23 cellular contexts compared by ENCODE assay signal in genomic region chrX:1527457-1527856, GRCh38. TPM values are rescaled to one million over a fixed set of nuclear protein-coding genes. Genes with fewer than 3 reads are reported as not detected.
A peak's percentile ranks its signal among the peaks of the same experiment; 100 is the strongest.
DNase-seq lines count a peak whose midpoint lies in the region; ATAC-seq, FAIRE-seq and TF ChIP-seq lines count a peak whose summit lies in the region.
"Had no signal": no experiment of that assay in that cellular context is flagged by ENCODE, and none has a peak within 500 bp of the region (broad histone marks: within the 10 kb centered on the region; RNA-seq: fewer than 3 reads in every experiment).

No MANE protein-coding gene starts in this region.

- FAIRE-seq in HepG2 (lab: Jason Lieb, UNC), result no peak
- FAIRE-seq in H1 (lab: Jason Lieb, UNC), result no peak
- FAIRE-seq: A204.1, G401.6 had no signal

- H3K9me3 Mint-ChIP-seq in activated naive CD4-positive, alpha-beta T cell treated with anti-CD3 and anti-CD28 coated beads, Interleukin-2, amount 50 U/mL, for 72 hours, result no peaks in the 10 kb centered on the region
- H3K9me3 Mint-ChIP-seq: CD14-positive monocyte; CD4-positive, alpha-beta memory T cell; H9; HFFc6 had no signal

- no peak overlapping the region for H2AK5ac ChIP-seq in H1 (ENCODE audit: low read depth, low read length)

- no peak overlapping the region for H3K27ac Mint-ChIP-seq in activated naive CD4-positive, alpha-beta T cell treated with anti-CD3 and anti-CD28 coated beads, Interleukin-2, amount 50 U/mL, for 72 hours
- H3K27ac Mint-ChIP-seq: CD14-positive monocyte; CD4-positive, alpha-beta memory T cell; H9; HFFc6 had no signal

- no peak overlapping the region for H2BK120ac ChIP-seq in H1 (replicated peaks; ENCODE audit: low read depth, low read length)

- no peak for TF ChIP-seq RAD21 in HepG2 (CRISPR knock-in tag; IDR thresholded peaks at IDR 0.05)
- no peak for TF ChIP-seq RAD21 in H1 (IDR thresholded peaks at IDR 0.05 in 1 of 2, conservative IDR thresholded peaks at IDR 0.05 in 1 of 2; ENCODE audit: low read depth in 2 of 2, low read length in 2 of 2)

- H3K4ac ChIP-seq in H1 (replicated peaks; ENCODE audit: insufficient read length, low read depth, low read length), result no peak overlapping the region

- H3K79me2 ChIP-seq in HepG2 (ENCODE audit: insufficient read depth, low read length) (no peaks in the 10 kb centered on the region), H1 (ENCODE audit: control insufficient read depth in 1 of 2, insufficient read depth in 2 of 2, low read length in 2 of 2) (no peaks in the 10 kb centered on the region)

- no peak overlapping the region for H3K9ac ChIP-seq in HepG2 (ENCODE audit: insufficient read depth, low read depth, low read length)
- H3K9ac ChIP-seq in H1 (replicated peaks in 1 of 4; ENCODE audit: extremely low read depth in 1 of 4, low read depth in 3 of 4, low read length in 3 of 4), result no peak overlapping the region
- H3K9ac ChIP-seq: BLaER1 treated with 17β-estradiol and CSF1 and Interleukin-3, amounts not matched to agents 10 nM and 100 nM; GM23248 had no signal

- TF ChIP-seq EP300 in HepG2 (IDR thresholded peaks at IDR 0.05; ENCODE audit: low read depth in 2 of 2, low read length in 2 of 2) (no peak), HepG2 (CRISPR knock-in tag; IDR thresholded peaks at IDR 0.05; ENCODE audit: borderline replicate concordance) (no peak), H1 (IDR thresholded peaks at IDR 0.05; ENCODE audit: borderline replicate concordance in 1 of 2, low read depth in 2 of 2, low read length in 2 of 2) (no peak)

- no peak overlapping the region for H2BK5ac ChIP-seq in H1 (ENCODE audit: low read depth, low read length)

- no peaks in the 10 kb centered on the region for H3K4me1 ChIP-seq in HepG2 (ENCODE audit: insufficient read depth, low read length)
- H3K4me1 ChIP-seq in right lobe of liver, result no peaks in the 10 kb centered on the region
- no peaks in the 10 kb centered on the region for H3K4me1 ChIP-seq in HEK293 (ENCODE audit: control insufficient read depth, insufficient read depth, low read length)
- no peaks in the 10 kb centered on the region for H3K4me1 ChIP-seq in H1 (replicated peaks in 1 of 4; ENCODE audit: control insufficient read depth in 3 of 4, insufficient read depth in 4 of 4, low read length in 3 of 4)
- H3K4me1 ChIP-seq: BE2C had no signal

- H4K91ac ChIP-seq in H1 (replicated peaks; ENCODE audit: insufficient read length, low read length), result no peak overlapping the region

- no peak for TF ChIP-seq CTCF in HepG2 (CRISPR knock-in tag; IDR thresholded peaks at IDR 0.05)
- no peak for TF ChIP-seq CTCF in right lobe of liver (IDR thresholded peaks at IDR 0.05)
- TF ChIP-seq CTCF in HEK293 (tag by site-specific recombination; IDR thresholded peaks at IDR 0.05), result no peak
- TF ChIP-seq CTCF in H1 (IDR thresholded peaks at IDR 0.05; ENCODE audit: control extremely low read depth in 1 of 3, insufficient read depth in 1 of 3, low read depth in 1 of 3, low read length in 3 of 3), result no peak
- no peak for TF ChIP-seq CTCF in lower leg skin (IDR thresholded peaks at IDR 0.05)

- H3K4me3 ChIP-seq in HepG2 (replicated peaks in 1 of 3; ENCODE audit: insufficient read depth in 1 of 3, low read depth in 2 of 3, low read length in 3 of 3) (no peak overlapping the region), right lobe of liver (no peak overlapping the region), HEK293 (ENCODE audit: low read depth, low read length) (no peak overlapping the region), H1 (ENCODE audit: extremely low read depth in 1 of 4, insufficient read depth in 2 of 4, low read depth in 3 of 4, low read length in 4 of 4) (no peak overlapping the region), lower leg skin (ENCODE audit: low read depth, poor library complexity, severe bottlenecking) (no peak overlapping the region)
- H3K4me3 ChIP-seq: BLaER1 treated with 17β-estradiol and CSF1 and Interleukin-3, amounts not matched to agents 10 nM and 100 nM; GM23248 had no signal

- H3K79me1 ChIP-seq in H1 (ENCODE audit: low read depth, low read length), result no peaks in the 10 kb centered on the region

- H2AFZ ChIP-seq in HepG2 (ENCODE audit: low read length) (no peak overlapping the region), H1 (ENCODE audit: low read length) (no peak overlapping the region)
- H2AFZ ChIP-seq: GM23248 had no signal

- H3K14ac ChIP-seq in H1 (ENCODE audit: insufficient read length), result no peak overlapping the region

- no peak overlapping the region for H2BK12ac ChIP-seq in H1 (ENCODE audit: low read depth, low read length)

- no peak overlapping the region for H4K8ac ChIP-seq in H1 (ENCODE audit: extremely low read depth, insufficient read depth, low read length)

- H4K20me1 ChIP-seq in HepG2 (ENCODE audit: insufficient read depth, low read length) (no peaks in the 10 kb centered on the region), H1 (replicated peaks in 1 of 2; ENCODE audit: control insufficient read depth in 1 of 2, insufficient read depth in 2 of 2, low read length in 2 of 2) (peaks cover 0 to 2% of the 10 kb centered on the region in 2 experiments)

- no peak overlapping the region for H2BK15ac ChIP-seq in H1 (ENCODE audit: low read length)

- H3K27me3 ChIP-seq in HepG2 (ENCODE audit: control insufficient read depth in 1 of 2, insufficient read depth in 2 of 2, low read length in 2 of 2) (no peaks in the 10 kb centered on the region), right lobe of liver (no peaks in the 10 kb centered on the region), H1 (replicated peaks in 1 of 4; ENCODE audit: control insufficient read depth in 3 of 4, extremely low read depth in 1 of 4, insufficient read depth in 3 of 4, low read length in 3 of 4) (no peaks in the 10 kb centered on the region)
- H3K27me3 ChIP-seq: BE2C; BLaER1 treated with 17β-estradiol and CSF1 and Interleukin-3, amounts not matched to agents 10 nM and 100 nM had no signal

- no peak overlapping the region for H3K4me2 ChIP-seq in HepG2 (ENCODE audit: low read depth, low read length)
- no peak overlapping the region for H3K4me2 ChIP-seq in H1 (ENCODE audit: insufficient read depth in 1 of 2, low read depth in 2 of 2, low read length in 2 of 2)
- H3K4me2 ChIP-seq: BLaER1 treated with 17β-estradiol and CSF1 and Interleukin-3, amounts not matched to agents 10 nM and 100 nM had no signal

- POLR2A ChIA-PET in HepG2 (lab: Yijun Ruan, JAX), result no interaction called here
- POLR2A ChIA-PET in HEK293 (lab: Yijun Ruan, JAX), result no interaction called here
- POLR2A ChIA-PET in H1 (lab: Charles Lee; ENCODE audit: partially characterized antibody), result no interaction called here

- ATAC-seq in HepG2, result no peak
- ATAC-seq in right lobe of liver, result no peak
- no peak for ATAC-seq in activated naive CD4-positive, alpha-beta T cell treated with anti-CD3 and anti-CD28 coated beads, Interleukin-2, amount 50 U/mL, for 72 hours
- ATAC-seq: HCT116 had no signal

- no peak overlapping the region for H3K27ac ChIP-seq in HepG2 (ENCODE audit: extremely low read length, insufficient read depth, low read length)
- no peak overlapping the region for H3K27ac ChIP-seq in right lobe of liver
- H3K27ac ChIP-seq in HEK293 (ENCODE audit: extremely low read depth, low read depth, low read length), result no peak overlapping the region
- H3K27ac ChIP-seq in H1 (ENCODE audit: low read depth, low read length), result no peak overlapping the region
- H3K27ac ChIP-seq: 22Rv1; BLaER1 treated with 17β-estradiol and CSF1 and Interleukin-3, amounts not matched to agents 10 nM and 100 nM; GM23248 had no signal

- H3K56ac ChIP-seq in H1 (replicated peaks; ENCODE audit: insufficient read length, low read depth, low read length), result peak overlapping the region; percentile 54

- no peak for TF ChIP-seq POLR2A in HepG2 (IDR thresholded peaks at IDR 0.05; ENCODE audit: insufficient read depth in 1 of 2, low read depth in 2 of 2, low read length in 2 of 2)
- TF ChIP-seq POLR2A in right lobe of liver (IDR thresholded peaks at IDR 0.05), result no peak
- TF ChIP-seq POLR2A in H1 (IDR thresholded peaks at IDR 0.05; ENCODE audit: control extremely low read depth in 1 of 2, low read depth in 2 of 2, low read length in 2 of 2), result no peak
- no peak for TF ChIP-seq POLR2A in lower leg skin (IDR thresholded peaks at IDR 0.05)

- H3K23ac ChIP-seq in H1 (ENCODE audit: insufficient read length), result no peak overlapping the region

- intact Hi-C loops in HepG2 (cut with micrococcal nuclease; ENCODE audit: unreplicated experiment), result no loop called here
- intact Hi-C loops in right lobe of liver (cut with DNase I), result no loop called here
- intact Hi-C loops in lower leg skin (cut with DNase I; ENCODE audit: low total_unique reads), result no loop called here

- H3K23me2 ChIP-seq in H1 (ENCODE audit: low read depth, low read length), result peaks cover 26% of the 10 kb centered on the region; the same call in 1 of the 2 replicates

- WGBS in HepG2 (ENCODE audit: low lambda C conversion rate), result 47% methylated on average over 1 of the region's 1 CpG
- 55% methylated on average over 1 of the region's 1 CpG for WGBS in right lobe of liver (ENCODE audit: insufficient coverage, low coverage, low lambda C conversion rate, missing lambda C conversion rate)
- 88 to 100% methylated on average over 1 of the region's 1 CpG for WGBS in H1 (ENCODE audit: extremely low coverage in 1 of 2, insufficient coverage in 1 of 2, insufficient read length in 1 of 2, insufficient replicate concordance in 2 of 2, low coverage in 1 of 2, low lambda C conversion rate in 2 of 2, missing lambda C conversion rate in 1 of 2), 2 experiments
- WGBS in lower leg skin, 2 donors, result 64 to 88% methylated on average over 1 of the region's 1 CpG

- no peaks in the 10 kb centered on the region; the same call in 1 of the 2 replicates for H3K9me3 ChIP-seq in HepG2 (ENCODE audit: low read length)
- H3K9me3 ChIP-seq in right lobe of liver, result no peaks in the 10 kb centered on the region
- H3K9me3 ChIP-seq in HEK293 (ENCODE audit: control insufficient read depth, insufficient read depth, low read depth, low read length), result no peaks in the 10 kb centered on the region
- H3K9me3 ChIP-seq in H1 (ENCODE audit: insufficient read depth in 2 of 2, low read depth in 1 of 2, low read length in 1 of 2), result no peaks in the 10 kb centered on the region
- H3K9me3 ChIP-seq: BE2C had no signal

- H3K18ac ChIP-seq in H1 (ENCODE audit: extremely low read depth, low read length), result no peak overlapping the region

- H3K36me3 Mint-ChIP-seq in activated naive CD4-positive, alpha-beta T cell treated with anti-CD3 and anti-CD28 coated beads, Interleukin-2, amount 50 U/mL, for 72 hours, result no peaks in the 10 kb centered on the region

- no peak for DNase-seq in HepG2 (ENCODE audit: low spot score)
- no peak for DNase-seq in right lobe of liver
- DNase-seq in H1 (ENCODE audit: low read depth in 1 of 2, low spot score in 2 of 2), result no peak
- DNase-seq in activated naive CD4-positive, alpha-beta T cell treated with anti-CD3 and anti-CD28 coated beads, Interleukin-2, amount 50 U/mL, for 72 hours (ENCODE audit: low spot score in 2 of 2), result no peak
- DNase-seq in lower leg skin (ENCODE audit: low spot score in 2 of 2), result no peak
- no peak for DNase-seq in stimulated activated CD4-positive, alpha-beta T cell treated with anti-CD3 and anti-CD28 coated beads, Interleukin-4, amount 100 ng/mL, for 24 hours
- DNase-seq: BE2C; Calu3; CD4-positive, alpha-beta memory T cell; COR-L47; DMS53; DMS79 treated with DMSO at 0.1 percent for 48 hours; GM23248; H9; HFFc6 had no signal

- H4K5ac ChIP-seq in H1 (ENCODE audit: insufficient read length, low read depth, low read length), result no peak overlapping the region

- H3K36me3 ChIP-seq in HepG2 (replicated peaks in 1 of 2; ENCODE audit: control insufficient read depth in 1 of 2, insufficient read depth in 2 of 2, low read length in 2 of 2) (no peaks in the 10 kb centered on the region), right lobe of liver (no peaks in the 10 kb centered on the region), HEK293 (ENCODE audit: control insufficient read depth in 2 of 2, insufficient read depth in 1 of 2, low read length in 2 of 2) (no peaks in the 10 kb centered on the region), H1 (ENCODE audit: control insufficient read depth in 2 of 4, insufficient read depth in 4 of 4, low read length in 3 of 4) (no peaks in the 10 kb centered on the region)
- H3K36me3 ChIP-seq: BE2C had no signal

- H2BK20ac ChIP-seq in H1 (ENCODE audit: low read length), result no peak overlapping the region

- no TSS peak for BruUV-seq in HepG2 (replicated peaks; lab: Mats Ljungman, UMichigan)

- CTCF ChIA-PET in HepG2 (lab: Yijun Ruan, JAX; ENCODE audit: low intra/inter-chr PET ratio, low total read pairs) (no interaction called here), HEK293 (lab: Yijun Ruan, JAX) (no interaction called here), H1 (lab: Charles Lee; ENCODE audit: partially characterized antibody) (no interaction called here)

- in situ Hi-C loops in HepG2 (cut with HindIII; ENCODE audit: extremely low pct_ligation_motif_present, low pct_unique_long_range_greater_than_20kb), result no loop called here

RNA-seq across cellular contexts. Expression of gene P2RY8, which starts 9.5 kb away (rescaled TPM):
- total RNA-seq in HepG2 (2016; rRNA removed; fragmentation: Illumina TruSeq; extraction: Trizol), result 0.66 and 1.0 TPM in 2 replicates
- 0.09 and 0.10 TPM in 2 replicates for total RNA-seq in HepG2 (2016; cell fraction: cytosol; rRNA removed; fragmentation: Illumina TruSeq; extraction: Trizol; ENCODE audit: low read depth)
- 0.68 and 1.1 TPM in 2 replicates for total RNA-seq in HepG2 (2016; cell fraction: insoluble cytoplasmic fraction; rRNA removed; fragmentation: Illumina TruSeq; extraction: Trizol)
- total RNA-seq in HepG2 (2016; cell fraction: membrane; rRNA removed; fragmentation: Illumina TruSeq; extraction: Trizol), result 0.31 and 0.34 TPM in 2 replicates
- 1.0 and 1.6 TPM in 2 replicates for total RNA-seq in HepG2 (2016; cell fraction: nucleus; rRNA removed; fragmentation: Illumina TruSeq; extraction: Trizol)
- 1.3 and 3.1 TPM in 2 replicates for polyA plus RNA-seq in HepG2 (2011; rRNA removed)
- 2.0 and 2.3 TPM in 2 replicates for polyA plus RNA-seq in HepG2 (2011; cell fraction: cytosol; rRNA removed)
- 1.5 and 1.8 TPM in 2 replicates for polyA plus RNA-seq in HepG2 (2011; cell fraction: nucleus; rRNA removed)
- 2.1 and 2.4 TPM in 2 replicates for polyA plus RNA-seq in HepG2 (2012)
- 0.08 and 0.09 TPM in 2 replicates for polyA plus RNA-seq in HepG2 (2016; cell fraction: cytosol; fragmentation: Illumina TruSeq; extraction: Trizol; ENCODE audit: low read depth)
- polyA plus RNA-seq in HepG2 (2016; cell fraction: insoluble cytoplasmic fraction; fragmentation: Illumina TruSeq; extraction: Trizol; ENCODE audit: low read depth), result 0.65 and 0.91 TPM in 2 replicates
- 0.16 and 0.28 TPM in 2 replicates for polyA plus RNA-seq in HepG2 (2016; cell fraction: membrane; fragmentation: Illumina TruSeq; extraction: Trizol; ENCODE audit: low read depth)
- 2.0 and 2.3 TPM in 2 replicates for polyA plus RNA-seq in HepG2 (2016; cell fraction: nucleus; fragmentation: Illumina TruSeq; extraction: Trizol; ENCODE audit: insufficient read depth, low read depth)
- polyA minus RNA-seq in HepG2 (2011; rRNA and poly(A)+ RNA removed; ENCODE audit: low replicate concordance), result 0.09 and 7.8 TPM in 2 replicates
- polyA minus RNA-seq in HepG2 (2011; cell fraction: cytosol; rRNA and poly(A)+ RNA removed), result 2.4 and 2.6 TPM in 2 replicates
- 1.4 and 2.2 TPM in 2 replicates for polyA minus RNA-seq in HepG2 (2011; cell fraction: nucleus; rRNA and poly(A)+ RNA removed)
- total RNA-seq in right lobe of liver, result under 1 TPM; 0.37 to 0.87 (median 0.73) TPM
- 0.09 and 0.11 TPM in 2 replicates for total RNA-seq in H1 (2021; fragmentation: NEBNext Ultra II Directional; extraction: Animal tissue kit (Norgen Biotek cat#: 25700))
- 0.15 and 0.19 TPM in 2 replicates for polyA plus RNA-seq in H1 (2011; rRNA removed)
- polyA plus RNA-seq in H1 (2011; cell fraction: cytosol; rRNA removed), result 0.16 TPM
- polyA plus RNA-seq in H1 (2011; cell fraction: nucleus; rRNA removed), result 0.47 TPM
- 0.08 to 0.36 TPM (median 0.27 TPM) in 4 replicates for polyA plus RNA-seq in H1 (2012, experiment 1 of 2)
- polyA plus RNA-seq in H1 (2012, experiment 2 of 2), result 0.10 TPM
- 0.30 TPM for polyA plus RNA-seq in H1 (2013, experiment 1 of 2)
- polyA plus RNA-seq in H1 (2013, experiment 2 of 2), result 0.20 TPM
- polyA minus RNA-seq in H1 (2011; rRNA and poly(A)+ RNA removed), result 0.10 and 0.16 TPM in 2 replicates
- polyA minus RNA-seq in H1 (2011; cell fraction: cytosol; rRNA and poly(A)+ RNA removed), result not detected
- polyA minus RNA-seq in H1 (2011; cell fraction: nucleus; rRNA and poly(A)+ RNA removed), result 0.20 TPM
- total RNA-seq in activated naive CD4-positive, alpha-beta T cell treated with anti-CD3 and anti-CD28 coated beads, Interleukin-2, amount 50 U/mL, for 72 hours, result 10 to 100 TPM; 18.9 TPM
- total RNA-seq in lower leg skin, result under 1 TPM; 0.08 to 0.81 (median 0.48) TPM
- total RNA-seq: Calu3, GM23248, H9, HFFc6 had no signal
- polyA plus RNA-seq: AG04450, GM23248 had no signal
